18 cellular contexts compared by ENCODE assay signal in the genomic region with DNA sequence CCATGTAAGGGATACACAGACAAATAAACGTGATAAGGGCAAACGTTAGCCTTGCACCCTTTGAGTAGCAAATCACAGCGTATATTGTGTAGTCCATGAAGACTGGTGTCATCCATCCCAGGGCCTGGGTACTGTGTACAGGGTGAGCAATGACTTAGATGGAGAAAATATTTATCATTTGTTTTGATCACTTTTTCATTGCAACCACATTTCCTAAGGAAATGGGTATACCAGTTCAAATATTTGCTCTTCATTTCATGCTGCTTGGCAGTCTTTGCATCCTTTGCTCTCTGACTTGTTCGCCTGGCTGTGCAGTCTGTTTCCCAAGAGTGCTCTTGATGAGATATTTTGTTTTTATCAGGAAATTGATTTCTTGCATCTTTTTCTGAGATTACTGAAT.
"Had no signal": no experiment of that assay in that cellular context is flagged by ENCODE, and none has a peak within 500 bp of the region (broad histone marks: within the 10 kb centered on the region; RNA-seq: fewer than 3 reads in every experiment).

No MANE protein-coding gene starts in this region.

- H3K36me3 ChIP-seq: esophagus muscularis mucosa, heart left ventricle, neutrophil had no signal

- H3K4me3 ChIP-seq: body of pancreas, esophagus muscularis mucosa, heart left ventricle, mucosa of descending colon had no signal

- DNase-seq: activated CD4-positive, alpha-beta memory T cell treated with anti-CD3 and anti-CD28 coated beads, Interleukin-2, amount 10 ng/mL, durations not matched to agents 7 days and 5 days; activated CD4-positive, alpha-beta T cell treated with anti-CD3 and anti-CD28 coated beads for 36 hours; activated gamma-delta T cell; activated T-cell treated with anti-CD3 and anti-CD28 coated beads, Interleukin-2, amount 50 U/mL, for 24 hours; body of pancreas; cortex of kidney; effector CD4-positive, alpha-beta T cell; heart left ventricle; left colon; mucosa of descending colon; naive thymus-derived CD8-positive, alpha-beta T cell; stimulated activated CD4-positive, alpha-beta T cell treated with anti-CD3 and anti-CD28 coated beads, Interleukin-2, amount 100 ng/mL, for 48 hours; substantia nigra had no signal

- H3K27ac ChIP-seq: body of pancreas, neutrophil, parathyroid adenoma had no signal

- H2AFZ ChIP-seq: parathyroid adenoma had no signal

- ATAC-seq: activated CD4-positive, alpha-beta T cell treated with anti-CD3 and anti-CD28 coated beads for 36 hours; activated naive CD4-positive, alpha-beta T cell treated with anti-CD3 and anti-CD28 coated beads, Interleukin-2, amount 50 U/mL, for 72 hours; body of pancreas; heart left ventricle; left colon; mucosa of descending colon; naive thymus-derived CD8-positive, alpha-beta T cell; stimulated activated memory B cell treated with anti-CD40 and anti-IgM and Interleukin-4, amounts not matched to agents 10 μg/mL and 1 μg/mL and 100 μg/mL, for 72 hours had no signal

- H3K9me3 ChIP-seq: body of pancreas, esophagus muscularis mucosa, mucosa of descending colon, neutrophil had no signal

- H3K27me3 ChIP-seq: body of pancreas, esophagus muscularis mucosa, heart left ventricle, neutrophil had no signal

- H3K4me1 ChIP-seq: body of pancreas, parathyroid adenoma had no signal

- H3K9ac ChIP-seq: parathyroid adenoma had no signal
